ENCODE assay signal across 1 cellular context in the genomic region with DNA sequence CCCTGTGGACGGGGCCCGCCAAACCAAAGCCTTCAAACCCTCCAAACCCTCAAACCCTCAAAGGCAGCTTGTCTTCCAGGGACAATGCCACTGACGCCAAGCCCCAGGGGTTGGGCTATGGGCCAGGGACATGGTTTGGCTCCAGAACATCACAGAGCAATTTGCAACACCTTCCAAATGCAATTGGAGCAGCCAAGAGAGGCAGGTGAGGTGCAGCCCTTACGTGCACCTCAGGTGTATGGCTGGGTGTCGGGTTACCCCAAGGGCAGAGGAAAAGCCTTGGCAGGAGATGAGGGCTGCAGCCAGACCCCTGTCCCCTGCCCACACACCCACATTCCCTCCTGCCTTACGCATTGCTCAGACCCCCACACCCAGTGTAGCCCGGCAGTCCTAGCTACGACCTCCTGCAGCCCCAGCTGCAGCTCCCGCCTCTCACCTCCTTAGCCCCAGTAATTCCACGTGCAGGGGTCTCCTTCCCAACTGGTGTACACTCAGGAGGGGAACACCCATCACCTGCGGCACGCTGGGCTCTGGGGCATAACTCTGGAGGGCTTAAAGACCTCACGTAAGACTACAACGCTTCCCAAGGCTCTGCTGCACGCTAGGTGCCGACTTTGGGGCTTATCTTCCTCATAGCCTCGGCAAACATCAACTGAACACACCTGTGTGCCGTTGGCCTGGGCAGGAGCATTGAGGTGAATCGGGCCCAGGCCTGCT.
TF ChIP-seq lines count a peak whose summit lies in the region.

No MANE protein-coding gene starts in this region.

TF ChIP-seq in SK-N-SH treated with all-trans-retinoic acid at 6 μM for 48 hours, 23 proteins besides CTCF, POLR2A, EP300 and RAD21 (continued from another document):
- TF ChIP-seq, protein P1, sequence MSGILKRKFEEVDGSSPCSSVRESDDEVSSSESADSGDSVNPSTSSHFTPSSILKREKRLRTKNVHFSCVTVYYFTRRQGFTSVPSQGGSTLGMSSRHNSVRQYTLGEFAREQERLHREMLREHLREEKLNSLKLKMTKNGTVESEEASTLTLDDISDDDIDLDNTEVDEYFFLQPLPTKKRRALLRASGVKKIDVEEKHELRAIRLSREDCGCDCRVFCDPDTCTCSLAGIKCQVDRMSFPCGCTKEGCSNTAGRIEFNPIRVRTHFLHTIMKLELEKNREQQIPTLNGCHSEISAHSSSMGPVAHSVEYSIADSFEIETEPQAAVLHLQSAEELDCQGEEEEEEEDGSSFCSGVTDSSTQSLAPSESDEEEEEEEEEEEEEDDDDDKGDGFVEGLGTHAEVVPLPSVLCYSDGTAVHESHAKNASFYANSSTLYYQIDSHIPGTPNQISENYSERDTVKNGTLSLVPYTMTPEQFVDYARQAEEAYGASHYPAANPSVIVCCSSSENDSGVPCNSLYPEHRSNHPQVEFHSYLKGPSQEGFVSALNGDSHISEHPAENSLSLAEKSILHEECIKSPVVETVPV (CRISPR knock-in tag; IDR thresholded peaks at IDR 0.05): no peak
- TF ChIP-seq ZNF8 (CRISPR knock-in tag; IDR thresholded peaks at IDR 0.05) (no peak), ZC3H10 (CRISPR knock-in tag; IDR thresholded peaks at IDR 0.05) (no peak), GLIS3 (CRISPR knock-in tag; IDR thresholded peaks at IDR 0.05) (no peak), RARB (CRISPR knock-in tag; IDR thresholded peaks at IDR 0.05) (no peak), SNAI2 (CRISPR knock-in tag; IDR thresholded peaks at IDR 0.05) (no peak), PPARA (CRISPR knock-in tag; IDR thresholded peaks at IDR 0.05; ENCODE audit: borderline replicate concordance) (no peak)
- TF ChIP-seq, protein P2, sequence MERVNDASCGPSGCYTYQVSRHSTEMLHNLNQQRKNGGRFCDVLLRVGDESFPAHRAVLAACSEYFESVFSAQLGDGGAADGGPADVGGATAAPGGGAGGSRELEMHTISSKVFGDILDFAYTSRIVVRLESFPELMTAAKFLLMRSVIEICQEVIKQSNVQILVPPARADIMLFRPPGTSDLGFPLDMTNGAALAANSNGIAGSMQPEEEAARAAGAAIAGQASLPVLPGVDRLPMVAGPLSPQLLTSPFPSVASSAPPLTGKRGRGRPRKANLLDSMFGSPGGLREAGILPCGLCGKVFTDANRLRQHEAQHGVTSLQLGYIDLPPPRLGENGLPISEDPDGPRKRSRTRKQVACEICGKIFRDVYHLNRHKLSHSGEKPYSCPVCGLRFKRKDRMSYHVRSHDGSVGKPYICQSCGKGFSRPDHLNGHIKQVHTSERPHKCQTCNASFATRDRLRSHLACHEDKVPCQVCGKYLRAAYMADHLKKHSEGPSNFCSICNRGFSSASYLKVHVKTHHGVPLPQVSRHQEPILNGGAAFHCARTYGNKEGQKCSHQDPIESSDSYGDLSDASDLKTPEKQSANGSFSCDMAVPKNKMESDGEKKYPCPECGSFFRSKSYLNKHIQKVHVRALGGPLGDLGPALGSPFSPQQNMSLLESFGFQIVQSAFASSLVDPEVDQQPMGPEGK (CRISPR knock-in tag; IDR thresholded peaks at IDR 0.05; ENCODE audit: borderline replicate concordance): no peak
- TF ChIP-seq, protein P3, sequence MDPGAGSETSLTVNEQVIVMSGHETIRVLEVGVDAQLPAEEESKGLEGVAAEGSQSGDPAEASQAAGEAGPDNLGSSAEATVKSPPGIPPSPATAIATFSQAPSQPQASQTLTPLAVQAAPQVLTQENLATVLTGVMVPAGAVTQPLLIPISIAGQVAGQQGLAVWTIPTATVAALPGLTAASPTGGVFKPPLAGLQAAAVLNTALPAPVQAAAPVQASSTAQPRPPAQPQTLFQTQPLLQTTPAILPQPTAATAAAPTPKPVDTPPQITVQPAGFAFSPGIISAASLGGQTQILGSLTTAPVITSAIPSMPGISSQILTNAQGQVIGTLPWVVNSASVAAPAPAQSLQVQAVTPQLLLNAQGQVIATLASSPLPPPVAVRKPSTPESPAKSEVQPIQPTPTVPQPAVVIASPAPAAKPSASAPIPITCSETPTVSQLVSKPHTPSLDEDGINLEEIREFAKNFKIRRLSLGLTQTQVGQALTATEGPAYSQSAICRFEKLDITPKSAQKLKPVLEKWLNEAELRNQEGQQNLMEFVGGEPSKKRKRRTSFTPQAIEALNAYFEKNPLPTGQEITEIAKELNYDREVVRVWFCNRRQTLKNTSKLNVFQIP (CRISPR knock-in tag; IDR thresholded peaks at IDR 0.05; ENCODE audit: borderline replicate concordance, low read depth): no peak
